ENCODE assay signal across 8 cellular contexts in the genomic region with DNA sequence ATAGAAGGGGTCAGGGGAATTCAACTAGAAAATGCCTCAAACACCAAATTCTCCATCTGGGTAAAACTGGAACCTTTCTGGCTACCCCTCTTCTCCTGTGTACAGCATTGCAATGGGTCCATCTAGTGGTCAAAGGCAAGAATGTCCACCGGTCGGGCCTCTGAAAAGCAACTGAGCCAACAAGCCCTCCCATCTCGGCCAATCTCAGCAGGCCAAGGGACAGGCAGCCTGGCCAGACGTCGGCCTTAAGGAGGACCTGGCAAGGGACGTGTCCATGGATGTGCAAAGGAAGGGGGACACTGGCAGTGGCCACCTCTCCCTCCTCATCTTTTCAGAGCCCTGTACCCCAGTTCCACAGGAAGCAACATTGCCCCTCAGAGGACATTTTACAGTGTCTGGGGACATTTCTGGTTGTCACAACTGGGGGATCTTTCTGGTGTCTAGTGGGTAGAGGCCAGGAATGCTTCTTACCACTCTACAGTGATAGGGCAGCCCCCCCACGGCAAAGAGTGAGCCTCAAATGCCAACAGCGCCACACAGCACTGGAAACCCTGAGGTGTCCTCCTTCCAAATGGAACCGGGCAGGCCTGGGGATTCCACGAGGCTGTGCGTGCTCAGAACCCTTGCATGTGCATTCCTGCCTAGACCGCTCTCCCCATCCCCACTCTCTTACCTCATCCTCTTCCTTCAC.
DNase-seq lines count a peak whose midpoint lies in the region; ATAC-seq, FAIRE-seq and TF ChIP-seq lines count a peak whose summit lies in the region.

No MANE protein-coding gene starts in this region.

- H3K9me2 ChIP-seq in hepatocyte (replicated peaks; ENCODE audit: insufficient read depth), result no peaks in the 10 kb centered on the region

- H3K4me1 Mint-ChIP-seq in Calu3 (ENCODE audit: low read depth, unreplicated experiment) (no peaks in the 10 kb centered on the region), astrocyte (ENCODE audit: low read depth, unreplicated experiment) (peaks cover 4% of the 10 kb centered on the region)

- intact Hi-C loops in Calu3 (cut with micrococcal nuclease; ENCODE audit: unreplicated experiment) (loop anchor here (2.0 kb wide), 2 partner anchors 99 to 345 kb away; a partner anchor contains a TSS), sigmoid colon (cut with DNase I) (no loop called here)

- DNase-seq in Calu3 (peak; percentile 21), NCI-H748 treated with DMSO at 0.1 percent for 48 hours (lab: John Stamatoyannopoulos, UW) (peak; percentile 91), astrocyte (ENCODE audit: low read depth) (peak; percentile 18), hepatocyte (ENCODE audit: low spot score) (peak; percentile 86), sigmoid colon (no peak)

- H3K27me3 ChIP-seq in astrocyte (ENCODE audit: insufficient read depth, low read length), result no peaks in the 10 kb centered on the region
- H3K27me3 ChIP-seq in hepatocyte, result no peaks in the 10 kb centered on the region
- peaks cover 0 to 15% (median 0%) of the 10 kb centered on the region in 3 donors for H3K27me3 ChIP-seq in sigmoid colon

- H3K79me2 ChIP-seq in astrocyte (ENCODE audit: insufficient read depth, low read length) (no peaks in the 10 kb centered on the region), hepatocyte (no peaks in the 10 kb centered on the region)

- H3K4me3 Mint-ChIP-seq in Calu3 (ENCODE audit: low read depth, unreplicated experiment), result no peak overlapping the region
- H3K4me3 Mint-ChIP-seq in astrocyte (ENCODE audit: unreplicated experiment), result no peak overlapping the region

- no peaks in the 10 kb centered on the region for H3K27me3 Mint-ChIP-seq in Calu3 (ENCODE audit: unreplicated experiment)
- H3K27me3 Mint-ChIP-seq in astrocyte (ENCODE audit: low read depth, unreplicated experiment), result peaks cover 25% of the 10 kb centered on the region

- no peak for TF ChIP-seq EP300 in sigmoid colon (IDR thresholded peaks at IDR 0.05)

- BruUV-seq in Calu3 (replicated peaks; lab: Mats Ljungman, UMichigan), result no TSS peak

- H3K4me2 ChIP-seq in astrocyte (ENCODE audit: low read length), result no peak overlapping the region
- H3K4me2 ChIP-seq in hepatocyte, result no peak overlapping the region

- 36% methylated on average over 12 of the region's 12 CpGs for WGBS in hepatocyte (ENCODE audit: low lambda C conversion rate, missing lambda C conversion rate)
- 38% methylated on average over 12 of the region's 12 CpGs for WGBS in sigmoid colon, 2 donors

- no peak overlapping the region for H3K4me3 ChIP-seq in astrocyte (ENCODE audit: insufficient read depth, low read depth, low read length)
- no peak overlapping the region for H3K4me3 ChIP-seq in hepatocyte
- H3K4me3 ChIP-seq in sigmoid colon, result no peak overlapping the region

- ATAC-seq in GM19023 (IDR thresholded peaks at IDR 0.05; ENCODE audit: unreplicated experiment), result peak; percentile 69
- ATAC-seq in HG03439 (IDR thresholded peaks at IDR 0.05; ENCODE audit: unreplicated experiment), result peak; percentile 65
- no peak for ATAC-seq in activated CD4-positive, CD25-positive, alpha-beta regulatory T cell treated with anti-CD3 and anti-CD28 coated beads, Interleukin-2, amount 50 U/mL, for 24 hours

- H3K27ac ChIP-seq in astrocyte (ENCODE audit: low read depth, low read length) (no peak overlapping the region), hepatocyte (no peak overlapping the region), sigmoid colon (no peak overlapping the region)

- CTCF ChIA-PET in Calu3 (lab: Charles Lee), result interaction anchor here (0.8 kb wide), 1 partner anchor 67 kb away, joined by 3 read pairs; no protein-coding TSS in a partner anchor

- H3K36me3 Mint-ChIP-seq in Calu3 (ENCODE audit: insufficient read depth, unreplicated experiment) (no peaks in the 10 kb centered on the region), astrocyte (ENCODE audit: low read depth, unreplicated experiment) (no peaks in the 10 kb centered on the region)

- H3K36me3 ChIP-seq in astrocyte (ENCODE audit: insufficient read depth, low read length) (no peaks in the 10 kb centered on the region), hepatocyte (replicated peaks; ENCODE audit: insufficient read depth, low read depth) (no peaks in the 10 kb centered on the region), sigmoid colon (no peaks in the 10 kb centered on the region)

- H4K20me1 ChIP-seq in astrocyte (ENCODE audit: insufficient read depth, low read length) (no peaks in the 10 kb centered on the region), hepatocyte (ENCODE audit: insufficient read depth, poor library complexity, severe bottlenecking) (no peaks in the 10 kb centered on the region)

- peak; percentile 80 for FAIRE-seq in astrocyte (lab: Jason Lieb, UNC)

- H3K9me3 ChIP-seq in astrocyte (ENCODE audit: insufficient read depth, low read depth, low read length) (no peaks in the 10 kb centered on the region), hepatocyte (ENCODE audit: low read depth) (no peaks in the 10 kb centered on the region), sigmoid colon (no peaks in the 10 kb centered on the region)

- no peak overlapping the region for H3K9ac ChIP-seq in astrocyte (ENCODE audit: low read length)

- TF ChIP-seq POLR2A in sigmoid colon (IDR thresholded peaks at IDR 0.05), result no peak

- no peaks in the 10 kb centered on the region for H3K9me3 Mint-ChIP-seq in Calu3 (ENCODE audit: low read depth, unreplicated experiment)
- H3K9me3 Mint-ChIP-seq in astrocyte (ENCODE audit: unreplicated experiment), result peaks cover 4% of the 10 kb centered on the region

- H2AFZ ChIP-seq in astrocyte (ENCODE audit: low read depth, low read length) (peak overlapping the region; percentile 29), hepatocyte (no peak overlapping the region)

- no peak overlapping the region for H3K27ac Mint-ChIP-seq in Calu3 (ENCODE audit: unreplicated experiment)
- peak overlapping the region; percentile 71 for H3K27ac Mint-ChIP-seq in astrocyte (ENCODE audit: unreplicated experiment)

- no peaks in the 10 kb centered on the region for H3K4me1 ChIP-seq in astrocyte (ENCODE audit: insufficient read depth, low read length)
- H3K4me1 ChIP-seq in hepatocyte (ENCODE audit: insufficient read depth), result peaks cover 6% of the 10 kb centered on the region
- H3K4me1 ChIP-seq in sigmoid colon, result no peaks in the 10 kb centered on the region

- TF ChIP-seq CTCF in Calu3 (IDR thresholded peaks at IDR 0.05; ENCODE audit: unreplicated experiment) (peak; percentile 35), astrocyte (IDR thresholded peaks at IDR 0.05; ENCODE audit: insufficient read depth, low read depth, low read length) (peak; percentile 78), hepatocyte (IDR thresholded peaks at IDR 0.05; ENCODE audit: poor library complexity) (peak; percentile 89), sigmoid colon (IDR thresholded peaks at IDR 0.05) (peak; percentile 42 to 80 (median 80))

Comparison
In these comparisons a context has a peak if more than half of its experiments do, and no peak if none do; other contexts are left out.
1. CTCF ChIP-seq: peak in every context shown above with its lines; median percentile 89 in hepatocyte; 80 in sigmoid colon; 78 in astrocyte; 35 in Calu3.
2. ATAC-seq: peak in GM19023 (single experiment) and HG03439 (single experiment); none in activated CD4-positive, CD25-positive, alpha-beta regulatory T cell treated with anti-CD3 and anti-CD28 coated beads, Interleukin-2, amount 50 U/mL, for 24 hours (0 of 2).